ENCODE assay signal across 8 cellular contexts in the genomic region with DNA sequence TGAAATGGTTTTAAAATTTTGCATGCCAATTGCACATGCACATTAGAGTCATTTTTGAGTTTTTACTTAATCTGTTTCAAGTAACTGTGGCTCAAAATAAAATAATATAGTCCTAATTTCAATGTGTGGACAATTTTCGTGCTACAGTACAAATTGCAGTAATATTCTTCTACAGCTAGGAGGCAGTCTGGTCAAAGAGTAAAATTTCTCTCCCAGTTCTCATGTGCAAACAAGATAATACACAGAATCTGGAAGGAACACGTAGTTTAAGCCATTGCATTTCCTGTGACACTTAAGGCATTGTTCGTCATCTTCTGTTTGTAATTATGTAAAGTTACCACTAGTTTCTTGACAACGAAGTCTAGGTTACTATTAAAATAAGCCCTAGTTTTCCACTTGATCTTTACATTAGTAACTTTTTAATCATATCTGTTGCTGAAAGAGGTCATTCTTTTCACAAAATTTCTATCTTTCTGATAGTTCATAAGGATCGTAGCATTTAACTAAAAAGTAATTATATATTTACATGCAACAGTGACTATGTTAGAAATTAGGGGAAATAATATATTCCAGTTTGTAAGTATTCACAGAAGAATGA. TPM values are rescaled to one million over a fixed set of nuclear protein-coding genes. Genes with fewer than 3 reads are reported as not detected.
A peak's percentile ranks its signal among the peaks of the same experiment; 100 is the strongest.
DNase-seq lines count a peak whose midpoint lies in the region; ATAC-seq and TF ChIP-seq lines count a peak whose summit lies in the region.

No MANE protein-coding gene starts in this region.

- DNase-seq in GM06990 (ENCODE audit: extremely low read depth, insufficient read length) (peak; percentile 22), NOMO-1 (lab: John Stamatoyannopoulos, UW; ENCODE audit: unreplicated experiment in 2 of 2) (peak; percentile 20 to 69), cerebellar cortex (ENCODE audit: low spot score) (peak; percentile 22), lung microvascular endothelial cell (ENCODE audit: low read depth in 2 of 2) (peak; percentile 69 to 92)

- H3K36me3 ChIP-seq in GM06990 (ENCODE audit: control insufficient read depth, insufficient read depth, low read length), result no peaks in the 10 kb centered on the region; the same call in 1 of the 2 replicates

- no peaks in the 10 kb centered on the region for H3K27me3 ChIP-seq in GM06990 (replicated peaks; ENCODE audit: control insufficient read depth, insufficient read depth, low read length)

- TF ChIP-seq CTCF in 22Rv1 (IDR thresholded peaks at IDR 0.05) (peak; percentile 97), GM06990 (IDR thresholded peaks at IDR 0.05; ENCODE audit: insufficient read depth, low read length, poor library complexity, severe bottlenecking) (peak; percentile 65)

- ATAC-seq in HG03378 (IDR thresholded peaks at IDR 0.05; ENCODE audit: unreplicated experiment), result peak; percentile 63
- no peak for ATAC-seq in GM21390 (IDR thresholded peaks at IDR 0.05; ENCODE audit: unreplicated experiment)
- no peak for ATAC-seq in GM18520 (IDR thresholded peaks at IDR 0.05; ENCODE audit: unreplicated experiment)

- no peak overlapping the region for H3K4me3 ChIP-seq in GM06990 (replicated peaks; ENCODE audit: low read depth, low read length)

- H3K27ac ChIP-seq in 22Rv1, result no peak overlapping the region

RNA-seq across cellular contexts. Expression of gene ODR4, which starts 28.9 kb away (rescaled TPM):
- 11.1 and 24.2 TPM in 2 replicates for total RNA-seq in lung microvascular endothelial cell

RNA-seq across cellular contexts. Expression of gene TPR, which starts 29.5 kb away (rescaled TPM):
- total RNA-seq in lung microvascular endothelial cell, result 54.0 and 78.8 TPM in 2 replicates

RNA-seq across cellular contexts. Expression of gene PDC, which starts 56.4 kb away (rescaled TPM):
- total RNA-seq in lung microvascular endothelial cell, result not detected in 2 replicates

Comparison
In these comparisons a context has a peak if more than half of its experiments do, and no peak if none do; other contexts are left out.
1. DNase-seq: peak in every context shown above with its lines; median percentile 80 in lung microvascular endothelial cell; 44 in NOMO-1; 22 in GM06990; 22 in cerebellar cortex.